In genomic region chr19:12782424-12783225, GRCh38 we compare ENCODE assay signal across 1 cellular context.
A peak's percentile ranks its signal among the peaks of the same experiment; 100 is the strongest.
TF ChIP-seq lines count a peak whose summit lies in the region.

No MANE protein-coding gene starts in this region.

TF ChIP-seq in GM12878, 131 proteins besides CTCF, POLR2A, EP300 and RAD21 (continued from another document):
- peak; percentile 98 to 100 for TF ChIP-seq EGR1 (IDR thresholded peaks at IDR 0.05; ENCODE audit: borderline replicate concordance in 1 of 2, low read depth in 2 of 2, low read length in 2 of 2)
- TF ChIP-seq SPI1 (IDR thresholded peaks at IDR 0.05; ENCODE audit: borderline replicate concordance, insufficient read depth, low read depth, low read length) = peak; percentile 26; the same call in 1 of the 2 replicates
- peak; percentile 94 for TF ChIP-seq BCL3 (IDR thresholded peaks at IDR 0.05; ENCODE audit: borderline replicate concordance, insufficient read depth, low read depth, low read length, poor library complexity, severe bottlenecking)
- no peak for TF ChIP-seq CBFB (IDR thresholded peaks at IDR 0.05; ENCODE audit: low read depth)
- no peak for TF ChIP-seq IRF5 (IDR thresholded peaks at IDR 0.05; ENCODE audit: borderline replicate concordance)
- no peak; the same call in 1 of the 2 replicates for TF ChIP-seq STAT1 (conservative IDR thresholded peaks at IDR 0.05)
- peak; percentile 68 for TF ChIP-seq CREM (IDR thresholded peaks at IDR 0.05; ENCODE audit: low read depth)
- no peak for TF ChIP-seq SMAD5 (IDR thresholded peaks at IDR 0.05; ENCODE audit: low read depth)
- TF ChIP-seq ASH2L (IDR thresholded peaks at IDR 0.05; ENCODE audit: borderline replicate concordance, low read depth) = no peak
- TF ChIP-seq HDAC6 (IDR thresholded peaks at IDR 0.05; ENCODE audit: unreplicated experiment) = no peak
- TF ChIP-seq E2F4 (IDR thresholded peaks at IDR 0.05; ENCODE audit: low read depth, low read length) = 0 out of 2 replicates have a peak, but pooled peaks have one; percentile 6
- no peak for TF ChIP-seq PBX3 (IDR thresholded peaks at IDR 0.05; ENCODE audit: insufficient replicate concordance, low read depth, low read length)
- no peak for TF ChIP-seq ATF7 (IDR thresholded peaks at IDR 0.05; ENCODE audit: low read depth)
- no peak for TF ChIP-seq MLLT1 (IDR thresholded peaks at IDR 0.05)
- TF ChIP-seq PML (IDR thresholded peaks at IDR 0.05; ENCODE audit: low read length) = no peak
- 0 out of 2 replicates have a peak, but pooled peaks have one; percentile 39 for TF ChIP-seq MTA2 (IDR thresholded peaks at IDR 0.05; ENCODE audit: low read depth)
